ENCODE assay signal across 11 cellular contexts in genomic region chr1:192604979-192605620, GRCh38. TPM values are rescaled to one million over a fixed set of nuclear protein-coding genes. Genes with fewer than 3 reads are reported as not detected.
A peak's percentile ranks its signal among the peaks of the same experiment; 100 is the strongest.
DNase-seq lines count a peak whose midpoint lies in the region; ATAC-seq and TF ChIP-seq lines count a peak whose summit lies in the region.
"Had no signal": no experiment of that assay in that cellular context is flagged by ENCODE, and none has a peak within 500 bp of the region (broad histone marks: within the 10 kb centered on the region; RNA-seq: fewer than 3 reads in every experiment).

No MANE protein-coding gene starts in this region.

- no peaks in the 10 kb centered on the region for H3K9me3 Mint-ChIP-seq in activated T-cell treated with anti-CD3 and anti-CD28 coated beads, Interleukin-2, amount 50 U/mL, for 4 hours

- intact Hi-C loops in sciatic nerve (cut with DNase I), result no loop called here

- peaks cover 48% of the 10 kb centered on the region for H3K4me1 Mint-ChIP-seq in activated T-cell treated with anti-CD3 and anti-CD28 coated beads, Interleukin-2, amount 50 U/mL, for 4 hours (ENCODE audit: low read depth)

- H3K36me3 Mint-ChIP-seq in activated T-cell treated with anti-CD3 and anti-CD28 coated beads, Interleukin-2, amount 50 U/mL, for 4 hours (ENCODE audit: insufficient read depth), result no peaks in the 10 kb centered on the region

- no peaks in the 10 kb centered on the region for H3K27me3 Mint-ChIP-seq in activated T-cell treated with anti-CD3 and anti-CD28 coated beads, Interleukin-2, amount 50 U/mL, for 4 hours (ENCODE audit: low read depth)

- peak; percentile 42 for ATAC-seq in GM19395 (IDR thresholded peaks at IDR 0.05; ENCODE audit: unreplicated experiment)
- ATAC-seq in HG03139 (IDR thresholded peaks at IDR 0.05; ENCODE audit: unreplicated experiment), result peak; percentile 24
- peak; percentile 83 for ATAC-seq in SK-N-SH treated with all-trans-retinoic acid at 6 μM for 48 hours
- ATAC-seq in sciatic nerve, result peak; percentile 59
- no peak for ATAC-seq in activated T-cell treated with anti-CD3 and anti-CD28 coated beads, Interleukin-2, amount 50 U/mL, for 4 hours
- no peak for ATAC-seq in GM21447 (IDR thresholded peaks at IDR 0.05; ENCODE audit: unreplicated experiment)
- ATAC-seq: foreskin keratinocyte had no signal

- H3K4me3 Mint-ChIP-seq in activated T-cell treated with anti-CD3 and anti-CD28 coated beads, Interleukin-2, amount 50 U/mL, for 4 hours, result no peak overlapping the region

- DNase-seq in sciatic nerve (ENCODE audit: low spot score) (no peak), islet precursor cell (no peak), NK-92 (lab: John Stamatoyannopoulos, UW; ENCODE audit: unreplicated experiment) (no peak)
- no peak for DNase-seq in activated T-cell treated with anti-CD3 and anti-CD28 coated beads, Interleukin-2, amount 50 U/mL, for 4 hours
- DNase-seq: foreskin keratinocyte; stimulated activated naive CD4-positive, alpha-beta T cell treated with Interleukin-2 at 50 U/mL for 16 hours had no signal

TF ChIP-seq in SK-N-SH treated with all-trans-retinoic acid at 6 μM for 48 hours, 23 proteins besides CTCF, POLR2A, EP300 and RAD21:
- TF ChIP-seq PATZ1 (CRISPR knock-in tag; IDR thresholded peaks at IDR 0.05; ENCODE audit: borderline replicate concordance) (no peak), TOX (CRISPR knock-in tag; IDR thresholded peaks at IDR 0.05; ENCODE audit: borderline replicate concordance) (peak; percentile 98), ZFP3 (CRISPR knock-in tag; IDR thresholded peaks at IDR 0.05) (no peak), POU6F1 (CRISPR knock-in tag; IDR thresholded peaks at IDR 0.05; ENCODE audit: borderline replicate concordance, low read depth) (peak; percentile 34; the same call in 1 of the 2 replicates), RARB (CRISPR knock-in tag; IDR thresholded peaks at IDR 0.05) (peak; percentile 90; the same call in 1 of the 2 replicates), ESRRG (CRISPR knock-in tag; IDR thresholded peaks at IDR 0.05) (no peak), TCF4 (CRISPR knock-in tag; IDR thresholded peaks at IDR 0.05; ENCODE audit: borderline replicate concordance) (no peak), TSHZ2 (CRISPR knock-in tag; IDR thresholded peaks at IDR 0.05) (no peak), ZC3H10 (CRISPR knock-in tag; IDR thresholded peaks at IDR 0.05) (peak; percentile 43; the same call in 1 of the 2 replicates), OSR1 (CRISPR knock-in tag; IDR thresholded peaks at IDR 0.05) (0 out of 2 replicates have a peak, but pooled peaks have one; percentile 49), ZNF70 (CRISPR knock-in tag; IDR thresholded peaks at IDR 0.05) (no peak), ISL1 (CRISPR knock-in tag; IDR thresholded peaks at IDR 0.05) (no peak)

RNA-seq across cellular contexts. Expression of gene RGS1, which starts 29.5 kb away (rescaled TPM):
- 137 TPM for total RNA-seq in sciatic nerve
- total RNA-seq in activated T-cell treated with anti-CD3 and anti-CD28 coated beads, Interleukin-2, amount 50 U/mL, for 4 hours, result 10 to 100 TPM; 31.7 to 47.6 (median 34.4) TPM
- total RNA-seq: foreskin keratinocyte had no signal

RNA-seq across cellular contexts. Expression of gene RGS13, which starts 30.8 kb away (rescaled TPM):
- total RNA-seq in sciatic nerve, result 0.22 TPM
- not detected for total RNA-seq in activated T-cell treated with anti-CD3 and anti-CD28 coated beads, Interleukin-2, amount 50 U/mL, for 4 hours
- total RNA-seq: foreskin keratinocyte; T-helper 1 cell treated with Interleukin-12 subunit alpha and Interleukin-12 subunit beta and Interleukin-4 antibody, amounts not matched to agents 30 ng/mL and 1 ng/mL, for 36 hours had no signal

Comparison
In these comparisons a context has a peak if more than half of its experiments do, and no peak if none do; other contexts are left out.
1. ATAC-seq: peak in GM19395 (single experiment), HG03139 (single experiment), SK-N-SH treated with all-trans-retinoic acid at 6 μM for 48 hours (single experiment) and sciatic nerve (single experiment); none in activated T-cell treated with anti-CD3 and anti-CD28 coated beads, Interleukin-2, amount 50 U/mL, for 4 hours (0 of 2) and GM21447 (single experiment).